8 cellular contexts compared by ENCODE assay signal in genomic region chr18:59696311-59697235, GRCh38. TPM values are rescaled to one million over a fixed set of nuclear protein-coding genes. Genes with fewer than 3 reads are reported as not detected.
DNase-seq lines count a peak whose midpoint lies in the region; ATAC-seq and TF ChIP-seq lines count a peak whose summit lies in the region.

No MANE protein-coding gene starts in this region.

- H3K4me1 ChIP-seq in RWPE2 (ENCODE audit: insufficient read depth, poor library complexity, severe bottlenecking) (peaks cover 26% of the 10 kb centered on the region), foreskin keratinocyte (peaks cover 28% of the 10 kb centered on the region), prostate gland (replicated peaks) (peaks cover 6% of the 10 kb centered on the region)

- intact Hi-C loops in prostate gland (cut with DNase I) = loop anchor here (1.0 to 5.0 kb wide), 6 partner anchors 39 to 239 kb away; no protein-coding TSS in a partner anchor

- 1% methylated on average over 79 of the region's 79 CpGs for WGBS in prostate gland

- peak overlapping the region; percentile 82 for H3K4me3 ChIP-seq in AG09309 (ENCODE audit: control insufficient read depth, low read depth, low read length)
- H3K4me3 ChIP-seq in RWPE2 (ENCODE audit: severe bottlenecking) = peak overlapping the region; percentile 74
- H3K4me3 ChIP-seq in prostate gland = peak overlapping the region; percentile 34 to 36

- TF ChIP-seq CTCF in AG09309 (IDR thresholded peaks at IDR 0.05; ENCODE audit: control insufficient read depth, insufficient read depth, low read depth, low read length, missing control alignments) (no peak), RWPE2 (IDR thresholded peaks at IDR 0.05; ENCODE audit: poor library complexity, severe bottlenecking) (no peak), foreskin keratinocyte (conservative IDR thresholded peaks at IDR 0.05) (no peak), prostate gland (IDR thresholded peaks at IDR 0.05) (no peak)

- ATAC-seq in GM21576 (IDR thresholded peaks at IDR 0.05; ENCODE audit: unreplicated experiment) (peak; percentile 31), RWPE2 (ENCODE audit: low read depth) (peak; percentile 37), foreskin keratinocyte (peak; percentile 49), HG02571 (IDR thresholded peaks at IDR 0.05; ENCODE audit: unreplicated experiment) (no peak)

- H3K36me3 ChIP-seq in RWPE2 (ENCODE audit: low read depth) (peaks cover 19% of the 10 kb centered on the region), prostate gland (no peaks in the 10 kb centered on the region)

- H3K27ac ChIP-seq in RWPE2 (ENCODE audit: poor library complexity, severe bottlenecking) (peak overlapping the region; percentile 94), foreskin keratinocyte (peak overlapping the region; percentile 34), prostate gland (peak overlapping the region; percentile 29 to 58)

- no peaks in the 10 kb centered on the region for H3K27me3 ChIP-seq in RWPE2 (ENCODE audit: insufficient read depth, poor library complexity, severe bottlenecking)
- no peaks in the 10 kb centered on the region for H3K27me3 ChIP-seq in foreskin keratinocyte
- H3K27me3 ChIP-seq in prostate gland (replicated peaks; ENCODE audit: insufficient read depth) = no peaks in the 10 kb centered on the region

- H3K9me3 ChIP-seq in RWPE2 (ENCODE audit: severe bottlenecking) (no peaks in the 10 kb centered on the region), prostate gland (no peaks in the 10 kb centered on the region)

- no peak for DNase-seq in AG09309 (ENCODE audit: low read depth)
- DNase-seq in RWPE2 (ENCODE audit: low spot score) = no peak
- DNase-seq in foreskin keratinocyte = peak; percentile 54 to 74
- DNase-seq in prostate gland (ENCODE audit: low spot score) = no peak
- DNase-seq in NCI-H82 treated with DMSO at 0.1 percent for 48 hours (lab: John Stamatoyannopoulos, UW; ENCODE audit: unreplicated experiment) = no peak
- no peak for DNase-seq in foreskin melanocyte

- TF ChIP-seq POLR2A in prostate gland (IDR thresholded peaks at IDR 0.05) = no peak

RNA-seq across cellular contexts. Expression of gene CCBE1, which starts 0.7 kb away (rescaled TPM):
- total RNA-seq in foreskin keratinocyte (24.7 and 39.0 TPM in 2 replicates), prostate gland (1 to 10 TPM; 1.8 to 2.0 TPM)
- 17.2 and 31.3 TPM in 2 replicates for polyA plus RNA-seq in foreskin keratinocyte

Comparison
In these comparisons a context has a peak if more than half of its experiments do, and no peak if none do; other contexts are left out.
1. DNase-seq: peak in foreskin keratinocyte (2 of 2); none in AG09309 (single experiment), RWPE2 (single experiment), prostate gland (single experiment), NCI-H82 treated with DMSO at 0.1 percent for 48 hours (single experiment) and foreskin melanocyte (single experiment).
2. H3K27ac ChIP-seq: peak in every context shown above with its lines; median percentile 94 in RWPE2; 44 in prostate gland; 34 in foreskin keratinocyte.
3. Peak in every context shown above with its lines, with median percentiles within 50 percentile points of each other: H3K4me3 ChIP-seq.